Comparison of ENCODE assay signal across 1 cellular context in the genomic region with DNA sequence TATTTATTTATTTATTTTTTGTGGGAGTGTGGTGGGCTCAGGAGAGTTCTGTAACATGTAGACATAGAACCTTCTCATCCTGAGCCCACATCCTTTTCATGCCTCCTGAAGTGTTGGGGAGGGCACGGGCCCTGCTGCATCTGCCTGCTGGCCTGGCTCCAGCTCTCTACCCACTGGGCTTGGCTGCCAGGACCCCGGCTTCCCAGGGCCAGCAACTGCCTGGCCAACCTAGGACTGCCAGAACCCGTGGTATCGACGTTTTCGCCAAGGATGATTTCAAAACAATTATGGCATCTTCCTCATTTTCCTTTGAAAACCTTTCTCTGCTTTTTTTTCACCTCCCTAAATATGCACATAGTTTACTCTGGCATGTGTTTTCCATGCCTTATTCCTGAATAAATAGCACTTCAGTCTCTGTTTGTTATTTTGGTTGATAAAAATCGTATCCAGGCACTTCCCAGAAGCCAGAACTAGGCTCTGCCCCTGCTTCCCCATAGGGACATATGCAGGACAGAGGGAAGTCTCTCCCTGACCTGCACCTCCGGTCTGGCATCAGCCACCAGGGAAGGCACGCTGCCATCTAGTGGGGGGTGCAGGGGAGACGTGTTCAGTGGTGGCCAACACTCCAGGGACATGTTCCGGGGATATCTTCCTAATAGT.
TF ChIP-seq lines count a peak whose summit lies in the region.

No MANE protein-coding gene starts in this region.

TF ChIP-seq in HepG2, 621 proteins besides CTCF, POLR2A, EP300 and RAD21 (continued from another document):
- TF ChIP-seq, protein P1, sequence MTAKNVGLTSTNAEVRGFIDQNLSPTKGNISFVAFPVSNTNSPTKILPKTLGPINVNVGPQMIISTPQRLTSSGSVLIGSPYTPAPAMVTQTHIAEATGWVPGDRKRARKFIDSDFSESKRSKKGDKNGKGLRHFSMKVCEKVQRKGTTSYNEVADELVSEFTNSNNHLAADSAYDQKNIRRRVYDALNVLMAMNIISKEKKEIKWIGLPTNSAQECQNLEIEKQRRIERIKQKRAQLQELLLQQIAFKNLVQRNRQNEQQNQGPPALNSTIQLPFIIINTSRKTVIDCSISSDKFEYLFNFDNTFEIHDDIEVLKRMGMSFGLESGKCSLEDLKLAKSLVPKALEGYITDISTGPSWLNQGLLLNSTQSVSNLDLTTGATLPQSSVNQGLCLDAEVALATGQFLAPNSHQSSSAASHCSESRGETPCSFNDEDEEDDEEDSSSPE (CRISPR knock-in tag; IDR thresholded peaks at IDR 0.05) = no peak
- TF ChIP-seq THAP11 (CRISPR knock-in tag; IDR thresholded peaks at IDR 0.05) = 0 out of 2 replicates have a peak, but pooled peaks have one; percentile 19
- TF ChIP-seq ATF7-NPFF (CRISPR knock-in tag; IDR thresholded peaks at IDR 0.05; ENCODE audit: low read depth) = no peak
- 0 out of 2 replicates have a peak, but pooled peaks have one; percentile 22 for TF ChIP-seq BORCS8-MEF2B (CRISPR knock-in tag; IDR thresholded peaks at IDR 0.05)
- TF ChIP-seq, protein P2, sequence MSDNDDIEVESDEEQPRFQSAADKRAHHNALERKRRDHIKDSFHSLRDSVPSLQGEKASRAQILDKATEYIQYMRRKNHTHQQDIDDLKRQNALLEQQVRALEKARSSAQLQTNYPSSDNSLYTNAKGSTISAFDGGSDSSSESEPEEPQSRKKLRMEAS (IDR thresholded peaks at IDR 0.05) = no peak
- no peak for TF ChIP-seq ZNF572 (CRISPR knock-in tag; IDR thresholded peaks at IDR 0.05)
- TF ChIP-seq, protein P3, sequence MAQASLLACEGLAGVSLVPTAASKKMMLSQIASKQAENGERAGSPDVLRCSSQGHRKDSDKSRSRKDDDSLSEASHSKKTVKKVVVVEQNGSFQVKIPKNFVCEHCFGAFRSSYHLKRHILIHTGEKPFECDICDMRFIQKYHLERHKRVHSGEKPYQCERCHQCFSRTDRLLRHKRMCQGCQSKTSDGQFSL (CRISPR knock-in tag; IDR thresholded peaks at IDR 0.05) = peak; percentile 56; the same call in 1 of the 2 replicates
- TF ChIP-seq, protein P4, sequence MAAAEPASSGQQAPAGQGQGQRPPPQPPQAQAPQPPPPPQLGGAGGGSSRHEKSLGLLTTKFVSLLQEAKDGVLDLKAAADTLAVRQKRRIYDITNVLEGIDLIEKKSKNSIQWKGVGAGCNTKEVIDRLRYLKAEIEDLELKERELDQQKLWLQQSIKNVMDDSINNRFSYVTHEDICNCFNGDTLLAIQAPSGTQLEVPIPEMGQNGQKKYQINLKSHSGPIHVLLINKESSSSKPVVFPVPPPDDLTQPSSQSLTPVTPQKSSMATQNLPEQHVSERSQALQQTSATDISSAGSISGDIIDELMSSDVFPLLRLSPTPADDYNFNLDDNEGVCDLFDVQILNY (CRISPR knock-in tag; conservative IDR thresholded peaks at IDR 0.05) = no peak
- TF ChIP-seq FOXA1 (IDR thresholded peaks at IDR 0.05) = no peak
- no peak for TF ChIP-seq FOXA1 (CRISPR knock-in tag; IDR thresholded peaks at IDR 0.05)
- no peak for TF ChIP-seq BHLHE40 (IDR thresholded peaks at IDR 0.05; ENCODE audit: low read length)
- no peak for TF ChIP-seq YY1 (IDR thresholded peaks at IDR 0.05; ENCODE audit: insufficient read depth, insufficient replicate concordance, low read depth, low read length)
- peak; percentile 79 for TF ChIP-seq STAG1 (CRISPR knock-in tag; IDR thresholded peaks at IDR 0.05)
- TF ChIP-seq PAF1 (CRISPR knock-in tag; IDR thresholded peaks at IDR 0.05) = no peak
- TF ChIP-seq, protein P5, sequence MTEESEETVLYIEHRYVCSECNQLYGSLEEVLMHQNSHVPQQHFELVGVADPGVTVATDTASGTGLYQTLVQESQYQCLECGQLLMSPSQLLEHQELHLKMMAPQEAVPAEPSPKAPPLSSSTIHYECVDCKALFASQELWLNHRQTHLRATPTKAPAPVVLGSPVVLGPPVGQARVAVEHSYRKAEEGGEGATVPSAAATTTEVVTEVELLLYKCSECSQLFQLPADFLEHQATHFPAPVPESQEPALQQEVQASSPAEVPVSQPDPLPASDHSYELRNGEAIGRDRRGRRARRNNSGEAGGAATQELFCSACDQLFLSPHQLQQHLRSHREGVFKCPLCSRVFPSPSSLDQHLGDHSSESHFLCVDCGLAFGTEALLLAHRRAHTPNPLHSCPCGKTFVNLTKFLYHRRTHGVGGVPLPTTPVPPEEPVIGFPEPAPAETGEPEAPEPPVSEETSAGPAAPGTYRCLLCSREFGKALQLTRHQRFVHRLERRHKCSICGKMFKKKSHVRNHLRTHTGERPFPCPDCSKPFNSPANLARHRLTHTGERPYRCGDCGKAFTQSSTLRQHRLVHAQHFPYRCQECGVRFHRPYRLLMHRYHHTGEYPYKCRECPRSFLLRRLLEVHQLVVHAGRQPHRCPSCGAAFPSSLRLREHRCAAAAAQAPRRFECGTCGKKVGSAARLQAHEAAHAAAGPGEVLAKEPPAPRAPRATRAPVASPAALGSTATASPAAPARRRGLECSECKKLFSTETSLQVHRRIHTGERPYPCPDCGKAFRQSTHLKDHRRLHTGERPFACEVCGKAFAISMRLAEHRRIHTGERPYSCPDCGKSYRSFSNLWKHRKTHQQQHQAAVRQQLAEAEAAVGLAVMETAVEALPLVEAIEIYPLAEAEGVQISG (CRISPR knock-in tag; IDR thresholded peaks at IDR 0.05) = 0 out of 2 replicates have a peak, but pooled peaks have one; percentile 26
